ENCODE assay signal across 8 cellular contexts in the genomic region with DNA sequence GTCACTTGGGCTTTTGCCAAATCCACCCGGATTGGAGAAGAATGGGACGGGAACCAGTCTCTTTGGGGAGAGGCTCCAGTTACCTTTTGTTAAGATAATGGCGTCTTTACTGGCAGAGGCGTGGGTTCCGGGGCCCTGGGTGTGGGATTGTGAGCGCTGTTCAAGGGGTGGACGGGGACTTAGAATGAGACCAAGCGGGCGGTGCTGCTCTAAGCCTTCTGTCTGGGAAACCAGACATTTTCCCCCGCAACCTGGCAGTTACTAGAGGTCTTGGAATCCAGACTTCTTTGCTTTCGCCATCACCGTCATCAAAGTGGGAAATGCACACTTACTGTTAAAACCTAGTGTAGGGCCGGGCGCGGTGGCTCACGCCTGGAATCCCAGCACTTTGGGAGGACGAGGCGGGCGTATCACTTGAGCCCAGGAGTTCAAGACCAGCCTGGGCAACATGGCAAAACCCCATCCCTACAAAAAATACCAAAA. TPM values are rescaled to one million over a fixed set of nuclear protein-coding genes. Genes with fewer than 3 reads are reported as not detected.
A peak's percentile ranks its signal among the peaks of the same experiment; 100 is the strongest.
DNase-seq lines count a peak whose midpoint lies in the region; ATAC-seq and TF ChIP-seq lines count a peak whose summit lies in the region.

No MANE protein-coding gene starts in this region.

- peak overlapping the region; percentile 74 for H3K4me2 ChIP-seq in mammary epithelial cell (ENCODE audit: insufficient read depth, low read depth, low read length)

- in situ Hi-C loops in mammary epithelial cell (cut with MboI; ENCODE audit: low sequenced_read_pairs in 2 of 2) = no loop called here

- peak overlapping the region; percentile 100 for H3K27ac ChIP-seq in HUES48 (ENCODE audit: low read depth, low read length)
- H3K27ac ChIP-seq in mammary epithelial cell (ENCODE audit: insufficient read depth, low read depth, low read length) = peak overlapping the region; percentile 91
- peak overlapping the region; percentile 98 for H3K27ac ChIP-seq in lower lobe of right lung

- peak overlapping the region; percentile 87 for H3K9ac ChIP-seq in HUES48 (ENCODE audit: low read depth, low read length)
- peak overlapping the region; percentile 96 for H3K9ac ChIP-seq in mammary epithelial cell (ENCODE audit: insufficient read depth, low read length)

- no peaks in the 10 kb centered on the region for H3K27me3 ChIP-seq in HUES48 (ENCODE audit: control insufficient read depth, insufficient read depth, low read length)
- H3K27me3 ChIP-seq in mammary epithelial cell (ENCODE audit: insufficient read depth, low read length) = no peaks in the 10 kb centered on the region
- no peaks in the 10 kb centered on the region for H3K27me3 ChIP-seq in lower lobe of right lung (ENCODE audit: low read depth)

- H3K4me3 Mint-ChIP-seq in T-helper 1 cell treated with Interleukin-12 subunit alpha and Interleukin-12 subunit beta and Interleukin-4 antibody, amounts not matched to agents 30 μg/mL and 1 μg/mL, for 36 hours = peak overlapping the region; percentile 95
- peak overlapping the region; percentile 93 for H3K4me3 Mint-ChIP-seq in type B pancreatic cell

- intact Hi-C loops in mammary epithelial cell (cut with micrococcal nuclease) = loop anchor here (1.0 to 2.0 kb wide), 3 partner anchors 17 to 74 kb away; partner anchors contain the start of gene FBF1
- intact Hi-C loops in lower lobe of right lung (cut with DNase I) = no loop called here

- no peaks in the 10 kb centered on the region for H4K20me1 ChIP-seq in mammary epithelial cell (ENCODE audit: insufficient read depth, low read length)

- CTCF ChIA-PET in mammary epithelial cell (lab: Charles Lee; ENCODE audit: low non-redundant PET) = no interaction called here

- TSS peak; percentile 83 for BruUV-seq in mammary epithelial cell (replicated peaks; lab: Mats Ljungman, UMichigan)

- H2AFZ ChIP-seq in mammary epithelial cell (ENCODE audit: low read depth, low read length) = peak overlapping the region; percentile 93

- peaks cover 31% of the 10 kb centered on the region for H3K4me1 ChIP-seq in HUES48 (ENCODE audit: control insufficient read depth, insufficient read depth, low read length)
- H3K4me1 ChIP-seq in mammary epithelial cell (ENCODE audit: insufficient read depth, low read length) = peaks cover 13% of the 10 kb centered on the region
- H3K4me1 ChIP-seq in lower lobe of right lung = peaks cover 76% of the 10 kb centered on the region

- no peaks in the 10 kb centered on the region for H3K9me3 ChIP-seq in HUES48 (ENCODE audit: control insufficient read depth, insufficient read depth, low read length)
- no peaks in the 10 kb centered on the region for H3K9me3 ChIP-seq in mammary epithelial cell (replicated peaks; ENCODE audit: insufficient read depth, low read length)
- no peaks in the 10 kb centered on the region for H3K9me3 ChIP-seq in lower lobe of right lung

- H3K27ac Mint-ChIP-seq in T-helper 1 cell treated with Interleukin-12 subunit alpha and Interleukin-12 subunit beta and Interleukin-4 antibody, amounts not matched to agents 30 μg/mL and 1 μg/mL, for 36 hours = peak overlapping the region; percentile 97
- peak overlapping the region; percentile 99 for H3K27ac Mint-ChIP-seq in type B pancreatic cell

- peaks cover 40% of the 10 kb centered on the region for H3K79me2 ChIP-seq in mammary epithelial cell (ENCODE audit: insufficient read depth, low read length)

- no peak for TF ChIP-seq CTCF in mammary epithelial cell (conservative IDR thresholded peaks at IDR 0.05 in 1 of 2, IDR thresholded peaks at IDR 0.05 in 1 of 2; ENCODE audit: extremely low read depth in 1 of 2, insufficient read depth in 1 of 2, low read depth in 1 of 2, low read length in 2 of 2)
- no peak for TF ChIP-seq CTCF in lower lobe of right lung (IDR thresholded peaks at IDR 0.05)
- no peak for TF ChIP-seq CTCF in type B pancreatic cell (conservative IDR thresholded peaks at IDR 0.05)

- H3K4me3 ChIP-seq in HUES48 (ENCODE audit: low read depth, low read length) = peak overlapping the region; percentile 89
- H3K4me3 ChIP-seq in mammary epithelial cell (replicated peaks in 1 of 3; ENCODE audit: insufficient read depth in 1 of 3, low read depth in 2 of 3, low read length in 3 of 3) = peak overlapping the region; percentile 68 to 90 (median 87)
- H3K4me3 ChIP-seq in lower lobe of right lung = peak overlapping the region; percentile 66

- H3K36me3 Mint-ChIP-seq in T-helper 1 cell treated with Interleukin-12 subunit alpha and Interleukin-12 subunit beta and Interleukin-4 antibody, amounts not matched to agents 30 μg/mL and 1 μg/mL, for 36 hours (ENCODE audit: low read depth) = peaks cover 9% of the 10 kb centered on the region
- peaks cover 9% of the 10 kb centered on the region for H3K36me3 Mint-ChIP-seq in type B pancreatic cell

- ATAC-seq in lower lobe of right lung = peak; percentile 49 to 54

- H3K4me1 Mint-ChIP-seq in T-helper 1 cell treated with Interleukin-12 subunit alpha and Interleukin-12 subunit beta and Interleukin-4 antibody, amounts not matched to agents 30 μg/mL and 1 μg/mL, for 36 hours (ENCODE audit: low read depth) = peaks cover 19% of the 10 kb centered on the region
- H3K4me1 Mint-ChIP-seq in type B pancreatic cell (ENCODE audit: unreplicated experiment) = peaks cover 56% of the 10 kb centered on the region

- DNase-seq in T-helper 1 cell (no peak), mammary epithelial cell (no peak), lower lobe of right lung (no peak), type B pancreatic cell (ENCODE audit: extremely low spot score, unreplicated experiment) (no peak), putamen (ENCODE audit: low spot score) (no peak), GOT3 (lab: John Stamatoyannopoulos, UW) (no peak)

- no peaks in the 10 kb centered on the region for H3K27me3 Mint-ChIP-seq in T-helper 1 cell treated with Interleukin-12 subunit alpha and Interleukin-12 subunit beta and Interleukin-4 antibody, amounts not matched to agents 30 μg/mL and 1 μg/mL, for 36 hours (ENCODE audit: low read depth)
- H3K27me3 Mint-ChIP-seq in type B pancreatic cell = no peaks in the 10 kb centered on the region

- dilution Hi-C loops in mammary epithelial cell (cut with HindIII; ENCODE audit: low sequenced_read_pairs) = no loop called here

- no peaks in the 10 kb centered on the region for H3K9me3 Mint-ChIP-seq in T-helper 1 cell treated with Interleukin-12 subunit alpha and Interleukin-12 subunit beta and Interleukin-4 antibody, amounts not matched to agents 30 μg/mL and 1 μg/mL, for 36 hours
- no peaks in the 10 kb centered on the region for H3K9me3 Mint-ChIP-seq in type B pancreatic cell

- peaks cover 9% of the 10 kb centered on the region; the same call in 1 of the 2 replicates for H3K36me3 ChIP-seq in HUES48 (ENCODE audit: control insufficient read depth, insufficient read depth, low read length)
- no peaks in the 10 kb centered on the region for H3K36me3 ChIP-seq in mammary epithelial cell (ENCODE audit: insufficient read depth, low read length)
- no peaks in the 10 kb centered on the region for H3K36me3 ChIP-seq in lower lobe of right lung

- WGBS in mammary epithelial cell (ENCODE audit: low coverage, missing lambda C conversion rate) = 0% methylated on average over 14 of the region's 19 CpGs

RNA-seq across cellular contexts. Expression of gene TEN1, which starts 0.7 kb away (rescaled TPM):
- 10 to 100 TPM; 17.5 to 18.3 TPM for total RNA-seq in mammary epithelial cell
- polyA plus RNA-seq in mammary epithelial cell = 20.9 TPM
- 30.0 TPM for polyA minus RNA-seq in mammary epithelial cell
- total RNA-seq in lower lobe of right lung = 14.6 TPM
- total RNA-seq in type B pancreatic cell (ENCODE audit: low replicate concordance) = 15.9 and 31.2 TPM in 2 replicates

RNA-seq across cellular contexts. Expression of gene ACOX1, which starts 0.8 kb away (rescaled TPM):
- total RNA-seq in mammary epithelial cell (10 to 100 TPM; 37.7 to 88.0 TPM), lower lobe of right lung (67.1 TPM), type B pancreatic cell (ENCODE audit: low replicate concordance) (48.5 and 84.6 TPM in 2 replicates)
- 28.3 TPM for polyA plus RNA-seq in mammary epithelial cell
- polyA minus RNA-seq in mammary epithelial cell = 166 TPM

RNA-seq across cellular contexts. Expression of gene CDK3, which starts 20.9 kb away (rescaled TPM):
- 1 to 10 TPM; 1.0 to 3.8 TPM for total RNA-seq in mammary epithelial cell
- 2.7 TPM for polyA plus RNA-seq in mammary epithelial cell
- polyA minus RNA-seq in mammary epithelial cell = not detected
- total RNA-seq in lower lobe of right lung = 8.4 TPM
- total RNA-seq in type B pancreatic cell (ENCODE audit: low replicate concordance) = 11.5 and 14.1 TPM in 2 replicates

RNA-seq across cellular contexts. Expression of gene FBF1, which starts 38.9 kb away (rescaled TPM):
- 10 to 100 TPM; 12.0 to 13.5 TPM for total RNA-seq in mammary epithelial cell
- 4.8 TPM for polyA plus RNA-seq in mammary epithelial cell
- polyA minus RNA-seq in mammary epithelial cell = 1.6 TPM
- total RNA-seq in lower lobe of right lung = 13.1 TPM
- 18.7 and 27.5 TPM in 2 replicates for total RNA-seq in type B pancreatic cell (ENCODE audit: low replicate concordance)

RNA-seq across cellular contexts. Expression of gene EVPL, which starts 47.4 kb away (rescaled TPM):
- total RNA-seq in mammary epithelial cell (1 to 10 TPM; 1.0 to 6.2 TPM), lower lobe of right lung (36.8 TPM), type B pancreatic cell (ENCODE audit: low replicate concordance) (31.9 and 116 TPM in 2 replicates)
- 0.46 TPM for polyA plus RNA-seq in mammary epithelial cell
- 0.57 TPM for polyA minus RNA-seq in mammary epithelial cell
